In the genomic region with DNA sequence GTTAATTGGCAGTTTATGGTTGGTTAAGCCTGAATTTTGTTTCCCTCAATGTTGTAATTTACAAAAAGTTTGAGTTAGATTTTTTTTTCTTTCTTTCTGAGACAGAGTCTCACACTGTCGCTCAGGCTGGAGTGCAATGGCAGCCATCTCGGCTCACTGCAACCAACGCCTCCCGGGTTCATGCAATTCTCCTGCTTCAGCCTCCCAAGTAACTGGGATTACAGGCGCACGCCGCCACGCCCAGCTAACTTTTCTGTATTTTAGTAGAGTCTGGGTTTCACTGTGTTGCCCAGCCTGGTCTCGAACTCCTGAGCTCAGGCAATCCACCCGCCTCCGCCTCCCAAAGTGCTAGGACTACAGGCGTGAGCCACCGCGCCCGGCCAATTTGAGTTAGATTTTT, we compare ENCODE assay signal across 9 cellular contexts. TPM values are rescaled to one million over a fixed set of nuclear protein-coding genes. Genes with fewer than 3 reads are reported as not detected.
A peak's percentile ranks its signal among the peaks of the same experiment; 100 is the strongest.
DNase-seq lines count a peak whose midpoint lies in the region; ATAC-seq and TF ChIP-seq lines count a peak whose summit lies in the region.
"Had no signal": no experiment of that assay in that cellular context is flagged by ENCODE, and none has a peak within 500 bp of the region (broad histone marks: within the 10 kb centered on the region; RNA-seq: fewer than 3 reads in every experiment).

No MANE protein-coding gene starts in this region.

- H3K27me3 ChIP-seq in Panc1 (ENCODE audit: control insufficient read depth, insufficient read depth, low read length) = no peaks in the 10 kb centered on the region

- no peaks in the 10 kb centered on the region for H3K9me3 ChIP-seq in Panc1 (ENCODE audit: control insufficient read depth, insufficient read depth, low read depth, low read length)

- H3K27me3 Mint-ChIP-seq in progenitor cell of endocrine pancreas = no peaks in the 10 kb centered on the region

- TF ChIP-seq CTCF in Panc1 (IDR thresholded peaks at IDR 0.05) (no peak), epithelial cell of esophagus (IDR thresholded peaks at IDR 0.05; ENCODE audit: insufficient read depth, low read depth, low read length, missing control alignments) (no peak), progenitor cell of endocrine pancreas (IDR thresholded peaks at IDR 0.05; ENCODE audit: unreplicated experiment) (no peak)

- H3K9me3 Mint-ChIP-seq in progenitor cell of endocrine pancreas (ENCODE audit: low read depth) = no peaks in the 10 kb centered on the region

- no peak for DNase-seq in Panc1 (ENCODE audit: low read depth, low spot score)
- DNase-seq in epithelial cell of esophagus (ENCODE audit: low read depth) = no peak
- no peak for DNase-seq in progenitor cell of endocrine pancreas (ENCODE audit: low spot score, unreplicated experiment)
- DNase-seq in NCI-H1436 treated with DMSO at 0.1 percent for 48 hours (lab: John Stamatoyannopoulos, UW) = no peak
- no peak for DNase-seq in ecto neural progenitor cell (ENCODE audit: low spot score)
- DNase-seq in NCI-H526 treated with DMSO at 0.1 percent for 48 hours (lab: John Stamatoyannopoulos, UW) = no peak
- DNase-seq: NCI-H1105 treated with DMSO at 0.1 percent for 48 hours had no signal

- peaks cover 34% of the 10 kb centered on the region for H3K4me1 Mint-ChIP-seq in progenitor cell of endocrine pancreas (ENCODE audit: low read depth)

- POLR2A ChIA-PET in Panc1 (lab: Charles Lee) = no interaction called here

- ATAC-seq in Panc1 (no peak), HG03025 (IDR thresholded peaks at IDR 0.05; ENCODE audit: low FRiP score, unreplicated experiment) (no peak)

- BruUV-seq in Panc1 (replicated peaks; lab: Mats Ljungman, UMichigan) = no TSS peak

- H3K36me3 Mint-ChIP-seq in progenitor cell of endocrine pancreas (ENCODE audit: insufficient read depth) = peaks cover 1% of the 10 kb centered on the region

- in situ Hi-C loops in Panc1 (cut with HindIII; ENCODE audit: low pct_unique_long_range_greater_than_20kb, low sequenced_read_pairs) = no loop called here

- H3K27ac Mint-ChIP-seq in progenitor cell of endocrine pancreas = peak overlapping the region; percentile 100

- peak overlapping the region; percentile 99 for H3K4me3 Mint-ChIP-seq in progenitor cell of endocrine pancreas (ENCODE audit: low read depth)

- intact Hi-C loops in Panc1 (cut with micrococcal nuclease; ENCODE audit: unreplicated experiment) = no loop called here

- CTCF ChIA-PET in Panc1 (lab: Charles Lee) = no interaction called here

- no peaks in the 10 kb centered on the region for H3K36me3 ChIP-seq in Panc1 (ENCODE audit: control insufficient read depth, insufficient read depth, low read length)

- H3K4me3 ChIP-seq in GM08714 (ENCODE audit: low read length) (peak overlapping the region; percentile 73), Panc1 (ENCODE audit: low read depth in 2 of 2, low read length in 2 of 2) (peak overlapping the region; percentile 83 to 91), epithelial cell of esophagus (ENCODE audit: low read length) (peak overlapping the region; percentile 78)

- peaks cover 34% of the 10 kb centered on the region for H3K4me1 ChIP-seq in Panc1 (ENCODE audit: control insufficient read depth, insufficient read depth, low read length)

- H3K27ac ChIP-seq in Panc1 (ENCODE audit: low read length) = peak overlapping the region; percentile 85

RNA-seq across cellular contexts. Expression of a gene that starts 0.9 kb away (rescaled TPM):
- 6.4 TPM for total RNA-seq in Panc1 (2021; ENCODE audit: unreplicated experiment)
- polyA plus RNA-seq in Panc1 (2012; ENCODE audit: insufficient read length) = 2.0 TPM
- total RNA-seq in progenitor cell of endocrine pancreas = 12.3 and 13.7 TPM in 2 replicates
